In the genomic region with DNA sequence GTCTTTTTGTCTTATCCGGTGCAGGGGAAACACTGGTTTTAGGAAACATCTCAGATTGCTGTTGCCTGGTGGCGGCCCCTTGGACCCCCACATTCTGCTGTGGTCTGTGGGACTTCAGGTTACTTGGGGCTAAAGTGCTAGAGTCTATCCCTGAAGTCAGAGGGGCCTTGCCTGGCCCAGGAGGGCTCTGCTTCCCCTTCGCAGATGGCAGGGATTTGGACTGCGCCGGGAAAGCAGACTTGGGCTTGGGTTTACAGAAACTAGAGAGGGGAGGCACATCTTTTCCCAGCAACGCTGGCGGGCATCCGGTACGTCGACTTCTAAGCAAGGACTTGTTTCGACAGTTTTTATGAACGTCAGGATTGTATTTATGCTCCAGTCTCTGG, we compare ENCODE assay signal across 18 cellular contexts. TPM values are rescaled to one million over a fixed set of nuclear protein-coding genes. Genes with fewer than 3 reads are reported as not detected.
A peak's percentile ranks its signal among the peaks of the same experiment; 100 is the strongest.
DNase-seq lines count a peak whose midpoint lies in the region; ATAC-seq and TF ChIP-seq lines count a peak whose summit lies in the region.
"Had no signal": no experiment of that assay in that cellular context is flagged by ENCODE, and none has a peak within 500 bp of the region (broad histone marks: within the 10 kb centered on the region; RNA-seq: fewer than 3 reads in every experiment).

No MANE protein-coding gene starts in this region.

- 83% methylated on average over 11 of the region's 12 CpGs for WGBS in suprapubic skin

- H3K27me3 Mint-ChIP-seq in activated CD8-positive, alpha-beta T cell treated with anti-CD3 and anti-CD28 coated beads for 36 hours: no peaks in the 10 kb centered on the region
- no peaks in the 10 kb centered on the region for H3K27me3 Mint-ChIP-seq in naive thymus-derived CD8-positive, alpha-beta T cell

- DNase-seq in right atrium auricular region (ENCODE audit: low spot score): peak; percentile 44
- no peak for DNase-seq in Right ventricle myocardium inferior (ENCODE audit: missing footprints)
- no peak for DNase-seq in activated CD8-positive, alpha-beta T cell treated with anti-CD3 and anti-CD28 coated beads for 36 hours
- DNase-seq in naive thymus-derived CD8-positive, alpha-beta T cell: no peak
- no peak for DNase-seq in suprapubic skin (ENCODE audit: low spot score in 2 of 2)
- DNase-seq in ecto neural progenitor cell (ENCODE audit: low spot score): no peak
- no peak for DNase-seq in AG08395 (ENCODE audit: low spot score)
- no peak for DNase-seq in NCI-H2196 treated with DMSO at 0.1 percent for 48 hours (lab: John Stamatoyannopoulos, UW; ENCODE audit: unreplicated experiment)
- DNase-seq: activated CD4-positive, alpha-beta T cell treated with anti-CD3 and anti-CD28 coated beads for 4 hours; cortex of kidney; DMS 273 treated with DMSO at 0.1 percent for 48 hours; erythroblast; left ventricle myocardium superior; NCI-H1436; NCI-H2227 treated with DMSO at 0.1 percent for 48 hours; Right ventricle myocardium superior; stimulated activated CD4-positive, alpha-beta T cell treated with anti-CD3 and anti-CD28 coated beads, Interleukin-15, amount 100 ng/mL, for 24 hours; T-helper 9 cell had no signal

- H3K4me3 ChIP-seq in right atrium auricular region: no peak overlapping the region
- no peak overlapping the region for H3K4me3 ChIP-seq in suprapubic skin

- CTCF ChIA-PET in activated CD8-positive, alpha-beta T cell treated with anti-CD3 and anti-CD28 coated beads for 36 hours (lab: Charles Lee): interaction anchor here (1.3 to 6.4 kb wide), 3 partner anchors 339 to 362 kb away, joined by 6 to 65 read pairs (median 34); no protein-coding TSS in a partner anchor

- H3K9me3 ChIP-seq in right atrium auricular region (no peaks in the 10 kb centered on the region), suprapubic skin (no peaks in the 10 kb centered on the region)

- TF ChIP-seq CTCF in right atrium auricular region (IDR thresholded peaks at IDR 0.05) (no peak), suprapubic skin (IDR thresholded peaks at IDR 0.05) (no peak)
- TF ChIP-seq CTCF in activated CD8-positive, alpha-beta T cell treated with anti-CD3 and anti-CD28 coated beads for 36 hours (IDR thresholded peaks at IDR 0.05): no peak

- no peak for ATAC-seq in Right ventricle myocardium inferior
- no peak for ATAC-seq in activated CD8-positive, alpha-beta T cell treated with anti-CD3 and anti-CD28 coated beads for 36 hours
- ATAC-seq in naive thymus-derived CD8-positive, alpha-beta T cell: no peak
- ATAC-seq: left ventricle myocardium superior had no signal

- peaks cover 82% of the 10 kb centered on the region for H3K4me1 Mint-ChIP-seq in activated CD8-positive, alpha-beta T cell treated with anti-CD3 and anti-CD28 coated beads for 36 hours (ENCODE audit: low read depth)
- H3K4me1 Mint-ChIP-seq in naive thymus-derived CD8-positive, alpha-beta T cell: peaks cover 31 to 96% (median 87%) of the 10 kb centered on the region in 4 donors

- no peak for TF ChIP-seq EP300 in suprapubic skin (IDR thresholded peaks at IDR 0.05)

- TF ChIP-seq POLR2A in suprapubic skin (IDR thresholded peaks at IDR 0.05): no peak

- peaks cover 70% of the 10 kb centered on the region for H3K36me3 ChIP-seq in right atrium auricular region
- peaks cover 61% of the 10 kb centered on the region for H3K36me3 ChIP-seq in suprapubic skin

- H3K27ac ChIP-seq in right atrium auricular region: no peak overlapping the region
- H3K27ac ChIP-seq in suprapubic skin: no peak overlapping the region

- no peaks in the 10 kb centered on the region for H3K9me3 Mint-ChIP-seq in activated CD8-positive, alpha-beta T cell treated with anti-CD3 and anti-CD28 coated beads for 36 hours
- no peaks in the 10 kb centered on the region for H3K9me3 Mint-ChIP-seq in naive thymus-derived CD8-positive, alpha-beta T cell

- peak overlapping the region; percentile 36 for H3K4me3 Mint-ChIP-seq in activated CD8-positive, alpha-beta T cell treated with anti-CD3 and anti-CD28 coated beads for 36 hours
- H3K4me3 Mint-ChIP-seq in naive thymus-derived CD8-positive, alpha-beta T cell: peak overlapping the region; percentile 55 to 93 (median 77)

- H3K4me1 ChIP-seq in right atrium auricular region (peaks cover 0 to 27% of the 10 kb centered on the region in 2 donors), suprapubic skin (peaks cover 30% of the 10 kb centered on the region)

- H3K36me3 Mint-ChIP-seq in activated CD8-positive, alpha-beta T cell treated with anti-CD3 and anti-CD28 coated beads for 36 hours (ENCODE audit: low read depth): peaks cover 88% of the 10 kb centered on the region
- H3K36me3 Mint-ChIP-seq in naive thymus-derived CD8-positive, alpha-beta T cell: peaks cover 22 to 90% (median 47%) of the 10 kb centered on the region in 3 donors

- peak overlapping the region; percentile 94 for H3K27ac Mint-ChIP-seq in activated CD8-positive, alpha-beta T cell treated with anti-CD3 and anti-CD28 coated beads for 36 hours
- H3K27ac Mint-ChIP-seq in naive thymus-derived CD8-positive, alpha-beta T cell: peak overlapping the region; percentile 90 to 99 (median 94)

- POLR2A ChIA-PET in activated CD8-positive, alpha-beta T cell treated with anti-CD3 and anti-CD28 coated beads for 36 hours (lab: Charles Lee): interaction anchor here (1.1 kb wide), 1 partner anchor 14 kb away, joined by 3 read pairs; no protein-coding TSS in a partner anchor
- POLR2A ChIA-PET in naive thymus-derived CD8-positive, alpha-beta T cell (lab: Charles Lee): interaction anchor here (0.9 to 2.0 kb wide), 4 partner anchors 18 to 357 kb away, joined by 3 to 7 read pairs (median 6); a partner anchor contains a TSS

- H3K27me3 ChIP-seq in right atrium auricular region (no peaks in the 10 kb centered on the region), suprapubic skin (no peaks in the 10 kb centered on the region)

- intact Hi-C loops in Right ventricle myocardium inferior (cut with DNase I): loop anchor here (5.0 kb wide), 1 partner anchor 486 kb away; no protein-coding TSS in a partner anchor
- intact Hi-C loops in activated CD8-positive, alpha-beta T cell treated with anti-CD3 and anti-CD28 coated beads for 36 hours (cut with micrococcal nuclease): loop anchor here (5.0 kb wide), 3 partner anchors 81 to 371 kb away; no protein-coding TSS in a partner anchor

RNA-seq across cellular contexts. Expression of a gene that starts 17.5 kb away (rescaled TPM):
- 10 to 100 TPM in 1 of 2 donors, 1 to 10 TPM in 1; 7.6 to 13.8 TPM for total RNA-seq in right atrium auricular region
- total RNA-seq in Right ventricle myocardium inferior: 8.3 TPM
- total RNA-seq in activated CD8-positive, alpha-beta T cell treated with anti-CD3 and anti-CD28 coated beads for 36 hours: 10 to 100 TPM; 51.3 to 51.8 TPM
- 100 to 1,000 TPM; 100 to 101 TPM for total RNA-seq in naive thymus-derived CD8-positive, alpha-beta T cell
- polyA plus RNA-seq in naive thymus-derived CD8-positive, alpha-beta T cell: 10 to 100 TPM; 21.5 to 34.2 (median 25.3) TPM
- 10 to 100 TPM; 31.2 to 64.8 (median 46.7) TPM for total RNA-seq in suprapubic skin
